9 cellular contexts compared by ENCODE assay signal in the genomic region with DNA sequence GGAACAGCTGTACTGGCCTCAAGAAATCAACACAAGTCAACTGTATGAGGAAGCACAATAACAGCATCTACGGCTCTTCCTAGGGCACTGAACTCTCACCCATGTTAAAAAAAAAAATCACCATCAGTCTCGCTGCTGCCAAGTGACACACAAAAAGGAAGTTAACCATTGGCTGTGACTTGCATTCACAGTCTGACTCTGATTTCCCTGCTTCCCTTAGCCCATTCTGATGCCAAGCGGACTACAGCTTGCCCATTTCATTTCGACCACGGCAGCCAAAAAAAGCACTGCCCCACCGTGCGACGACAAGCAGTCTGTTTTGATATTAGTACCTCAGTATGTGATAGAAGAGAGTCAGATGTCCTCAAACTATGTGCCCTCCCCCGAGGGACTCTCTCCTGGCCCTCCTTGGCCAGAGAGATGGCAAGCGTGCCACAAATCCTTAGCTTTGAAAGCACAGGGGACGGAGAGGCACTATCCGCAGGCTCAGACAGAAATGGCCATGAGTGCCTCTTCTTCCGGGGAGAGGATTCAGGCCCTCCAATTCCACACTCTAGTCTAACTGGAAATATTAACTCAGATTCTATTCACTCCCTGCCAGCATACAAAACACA.
A peak's percentile ranks its signal among the peaks of the same experiment; 100 is the strongest.
DNase-seq lines count a peak whose midpoint lies in the region; ATAC-seq and TF ChIP-seq lines count a peak whose summit lies in the region.
"Had no signal": no experiment of that assay in that cellular context is flagged by ENCODE, and none has a peak within 500 bp of the region (broad histone marks: within the 10 kb centered on the region; RNA-seq: fewer than 3 reads in every experiment).

No MANE protein-coding gene starts in this region.

- TF ChIP-seq CTCF in Loucy (conservative IDR thresholded peaks at IDR 0.05; ENCODE audit: low read length) (no peak), osteoblast (IDR thresholded peaks at IDR 0.05; ENCODE audit: extremely low read depth, low read depth, low read length) (no peak)

- H4K20me1 ChIP-seq in Loucy (ENCODE audit: insufficient read depth, low read length, poor library complexity, severe bottlenecking): no peaks in the 10 kb centered on the region
- no peaks in the 10 kb centered on the region for H4K20me1 ChIP-seq in osteoblast (ENCODE audit: insufficient read depth, low read length)

- no peak for ATAC-seq in HG03342 (IDR thresholded peaks at IDR 0.05; ENCODE audit: unreplicated experiment)

- H3K4me2 ChIP-seq in Loucy (ENCODE audit: low read depth, low read length, poor library complexity, severe bottlenecking) (peak overlapping the region; percentile 69), osteoblast (ENCODE audit: insufficient read depth, low read length) (peak overlapping the region; percentile 92)

- H3K36me3 ChIP-seq in Loucy (ENCODE audit: insufficient read depth, low read length) (no peaks in the 10 kb centered on the region), esophagus (ENCODE audit: control insufficient read depth in 2 of 2, insufficient read depth in 2 of 2, low read length in 1 of 2) (no peaks in the 10 kb centered on the region), osteoblast (ENCODE audit: insufficient read depth, low read length) (no peaks in the 10 kb centered on the region)
- H3K36me3 ChIP-seq: cardiac muscle cell had no signal

- H3K9me2 ChIP-seq in Loucy (replicated peaks; ENCODE audit: low read depth, low read length): no peaks in the 10 kb centered on the region

- H3K4me3 ChIP-seq in Loucy (ENCODE audit: low read length, poor library complexity, severe bottlenecking) (peak overlapping the region; percentile 33), esophagus (ENCODE audit: low read depth in 1 of 2, low read length in 2 of 2) (no peak overlapping the region), osteoblast (ENCODE audit: insufficient read depth, low read length) (peak overlapping the region; percentile 67)
- H3K4me3 ChIP-seq: cardiac muscle cell had no signal

- H3K9me3 ChIP-seq in Loucy (ENCODE audit: insufficient read depth, low read depth, low read length): no peaks in the 10 kb centered on the region
- H3K9me3 ChIP-seq in esophagus (ENCODE audit: control insufficient read depth in 2 of 2, insufficient read depth in 1 of 2, low read depth in 1 of 2, low read length in 1 of 2): no peaks in the 10 kb centered on the region
- no peaks in the 10 kb centered on the region for H3K9me3 ChIP-seq in osteoblast (ENCODE audit: low read depth, low read length)

- no peak overlapping the region for H3K9ac ChIP-seq in Loucy (ENCODE audit: low read depth, low read length, poor library complexity, severe bottlenecking)

- peak overlapping the region; percentile 29 to 47 for H3K27ac ChIP-seq in esophagus (ENCODE audit: low read depth in 2 of 2, low read length in 1 of 2)
- peak overlapping the region; percentile 70 for H3K27ac ChIP-seq in osteoblast (ENCODE audit: low read depth, low read length)

- DNase-seq in CD1c-positive myeloid dendritic cell (ENCODE audit: extremely low spot score) (peak; percentile 58), osteoblast (ENCODE audit: insufficient read length, low spot score, missing footprints) (no peak), hepatic stellate cell (ENCODE audit: low spot score) (no peak), T-helper 2 cell (no peak), GM03348 (ENCODE audit: low spot score) (no peak)

- H3K79me2 ChIP-seq in Loucy (ENCODE audit: insufficient read depth, low read length) (no peaks in the 10 kb centered on the region; the same call in 1 of the 2 replicates), osteoblast (ENCODE audit: insufficient read depth, low read length) (no peaks in the 10 kb centered on the region)

- H3K27me3 ChIP-seq in Loucy (ENCODE audit: insufficient read depth, low read length, poor library complexity, severe bottlenecking): no peaks in the 10 kb centered on the region
- H3K27me3 ChIP-seq in esophagus (ENCODE audit: control insufficient read depth in 1 of 2, insufficient read depth in 2 of 2, low read length in 2 of 2): no peaks in the 10 kb centered on the region
- no peaks in the 10 kb centered on the region for H3K27me3 ChIP-seq in osteoblast (ENCODE audit: insufficient read depth, low read length)
- H3K27me3 ChIP-seq: cardiac muscle cell had no signal

- H2AFZ ChIP-seq in Loucy (ENCODE audit: low read length) (no peak overlapping the region), osteoblast (ENCODE audit: low read length) (peak overlapping the region; percentile 91)

- WGBS in esophagus, 2 donors: 62 to 70% methylated on average over 13 of the region's 13 CpGs

- peaks cover 5% of the 10 kb centered on the region; the same call in 1 of the 2 replicates for H3F3A ChIP-seq in Loucy (ENCODE audit: low read depth)

- H3K4me1 ChIP-seq in Loucy (ENCODE audit: insufficient read depth, low read length, poor library complexity, severe bottlenecking): peaks cover 50% of the 10 kb centered on the region
- H3K4me1 ChIP-seq in esophagus (ENCODE audit: control insufficient read depth in 2 of 2, insufficient read depth in 2 of 2, low read length in 1 of 2): no peaks in the 10 kb centered on the region
- peaks cover 19% of the 10 kb centered on the region for H3K4me1 ChIP-seq in osteoblast (ENCODE audit: insufficient read depth, low read length)

Comparison
In these comparisons a context has a peak if more than half of its experiments do, and no peak if none do; other contexts are left out.
1. H3K4me3 ChIP-seq: peak in Loucy (single experiment) and osteoblast (single experiment); none in esophagus (0 of 2).